ENCODE assay signal across 26 cellular contexts in the genomic region with DNA sequence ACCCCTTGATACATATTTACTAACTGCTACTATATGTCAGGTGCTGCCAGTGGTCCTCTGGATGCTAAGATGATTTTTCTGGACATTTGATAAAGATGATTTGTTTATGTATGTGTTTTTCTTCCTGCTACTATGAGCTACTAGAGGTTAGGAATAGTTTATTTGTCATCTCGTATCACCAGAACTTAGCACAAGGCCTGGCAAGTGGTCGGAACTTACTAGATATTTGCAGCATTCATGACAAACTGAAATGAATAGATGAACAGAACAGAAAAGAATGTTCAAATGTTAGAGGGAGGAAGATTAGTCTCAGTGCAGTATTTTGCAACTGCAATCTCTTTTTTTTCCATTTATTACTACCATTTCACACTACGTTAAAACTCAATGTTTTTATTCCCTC.
DNase-seq lines count a peak whose midpoint lies in the region; ATAC-seq, FAIRE-seq and TF ChIP-seq lines count a peak whose summit lies in the region.
"Had no signal": no experiment of that assay in that cellular context is flagged by ENCODE, and none has a peak within 500 bp of the region (broad histone marks: within the 10 kb centered on the region; RNA-seq: fewer than 3 reads in every experiment).

No MANE protein-coding gene starts in this region.

- H3K27me3 ChIP-seq in PC-3 (ENCODE audit: low read length) (no peaks in the 10 kb centered on the region), gastrocnemius medialis (no peaks in the 10 kb centered on the region), HepG2 (ENCODE audit: control insufficient read depth in 1 of 2, insufficient read depth in 2 of 2, low read length in 2 of 2) (no peaks in the 10 kb centered on the region; a peak in 1 of 5 replicates)

- TF ChIP-seq POLR2A in gastrocnemius medialis (IDR thresholded peaks at IDR 0.05) (no peak), HepG2 (IDR thresholded peaks at IDR 0.05; ENCODE audit: insufficient read depth in 1 of 2, low read depth in 2 of 2, low read length in 2 of 2) (no peak)

- ATAC-seq in PC-3 (no peak), gastrocnemius medialis (no peak), HG03095 (IDR thresholded peaks at IDR 0.05; ENCODE audit: unreplicated experiment) (no peak), HepG2 (no peak)
- ATAC-seq: CD8-positive, alpha-beta T cell; K562 had no signal

- H3F3A ChIP-seq in PC-3 (ENCODE audit: low read length, unreplicated experiment): no peaks in the 10 kb centered on the region

- peak overlapping the region; percentile 40; the same call in 1 of the 2 replicates for H3K9ac ChIP-seq in PC-3 (ENCODE audit: low read length)
- no peak overlapping the region for H3K9ac ChIP-seq in HepG2 (ENCODE audit: insufficient read depth, low read depth, low read length)

- no peaks in the 10 kb centered on the region for H3K36me3 ChIP-seq in PC-3 (ENCODE audit: low read depth, low read length)
- H3K36me3 ChIP-seq in gastrocnemius medialis: peaks cover 0 to 2% of the 10 kb centered on the region in 2 donors
- no peaks in the 10 kb centered on the region for H3K36me3 ChIP-seq in HepG2 (replicated peaks in 1 of 2; ENCODE audit: control insufficient read depth in 1 of 2, insufficient read depth in 2 of 2, low read length in 2 of 2)

- peak overlapping the region; percentile 60 for H3K4me2 ChIP-seq in PC-3 (ENCODE audit: low read length)
- no peak overlapping the region for H3K4me2 ChIP-seq in HepG2 (ENCODE audit: low read depth, low read length)
- H3K4me2 ChIP-seq: PC-9 had no signal

- no TSS peak for BruUV-seq in PC-3 (replicated peaks; lab: Mats Ljungman, UMichigan)
- no TSS peak for BruUV-seq in HepG2 (replicated peaks; lab: Mats Ljungman, UMichigan)

- no peak for TF ChIP-seq EP300 in HepG2 (IDR thresholded peaks at IDR 0.05; ENCODE audit: low read depth in 2 of 2, low read length in 2 of 2)
- TF ChIP-seq EP300 in HepG2 (CRISPR knock-in tag; IDR thresholded peaks at IDR 0.05; ENCODE audit: borderline replicate concordance): no peak

- H4K20me1 ChIP-seq in PC-3 (ENCODE audit: low read length) (no peaks in the 10 kb centered on the region), HepG2 (ENCODE audit: insufficient read depth, low read length) (no peaks in the 10 kb centered on the region)

- FAIRE-seq in HepG2 (lab: Jason Lieb, UNC): no peak
- FAIRE-seq: K562 had no signal

- H3K79me2 ChIP-seq in PC-3 (ENCODE audit: low read length) (no peaks in the 10 kb centered on the region), HepG2 (ENCODE audit: insufficient read depth, low read length) (no peaks in the 10 kb centered on the region)

- 0% methylated on average over 3 of the region's 3 CpGs for WGBS in HepG2 (ENCODE audit: low lambda C conversion rate)

- no peak for TF ChIP-seq RAD21 in HepG2 (CRISPR knock-in tag; IDR thresholded peaks at IDR 0.05)

- DNase-seq in PC-3 (no peak), fibroblast of the aortic adventitia (ENCODE audit: low read depth) (peak; percentile 25), gastrocnemius medialis (no peak), NCI-H446 treated with DMSO at 0.1 percent for 48 hours (lab: John Stamatoyannopoulos, UW) (no peak), HepG2 (ENCODE audit: low spot score) (no peak)
- DNase-seq in activated CD8-positive, alpha-beta memory T cell treated with anti-CD3 and anti-CD28 coated beads, Interleukin-2, amount 50 U/mL, for 48 hours: no peak
- DNase-seq: Caco-2; CD8-positive, alpha-beta T cell; DMS 273 treated with DMSO at 0.1 percent for 48 hours; DMS79; EL; GDM1; H7; Kasumi-1; NCI-H1092 treated with DMSO at 0.1 percent for 48 hours; NCI-H1436 treated with DMSO at 0.1 percent for 48 hours; NCI-H1930; NCI-H2107; NCI-H524 treated with DMSO at 0.1 percent for 48 hours; NCI-H774; PC-9; RPMI8226; SHP77 had no signal

- no peak overlapping the region for H2AFZ ChIP-seq in PC-3 (ENCODE audit: low read length)
- H2AFZ ChIP-seq in HepG2 (ENCODE audit: low read length): no peak overlapping the region
- H2AFZ ChIP-seq: PC-9 had no signal

- H3K9me2 ChIP-seq in PC-3 (replicated peaks; ENCODE audit: low read length): no peaks in the 10 kb centered on the region

- in situ Hi-C loops in gastrocnemius medialis (cut with MboI; ENCODE audit: low sequenced_read_pairs in 4 of 4): no loop called here
- in situ Hi-C loops in HepG2 (cut with HindIII; ENCODE audit: extremely low pct_ligation_motif_present, low pct_unique_long_range_greater_than_20kb): no loop called here

- H3K27ac ChIP-seq in PC-3 (ENCODE audit: low read length) (peak overlapping the region; percentile 95), gastrocnemius medialis (peak overlapping the region in 3 of 4 donors; percentile 14 to 88 (median 51)), HepG2 (ENCODE audit: extremely low read length, insufficient read depth, low read length) (no peak overlapping the region)
- H3K27ac ChIP-seq: C4-2B, PC-9 had no signal

- POLR2A ChIA-PET in PC-3 (lab: Charles Lee; ENCODE audit: unreplicated experiment) (no interaction called here), HepG2 (lab: Yijun Ruan, JAX) (no interaction called here)

- intact Hi-C loops in PC-3 (cut with micrococcal nuclease): no loop called here
- intact Hi-C loops in gastrocnemius medialis (cut with DNase I; ENCODE audit: low total_unique reads): no loop called here
- intact Hi-C loops in HepG2 (cut with micrococcal nuclease; ENCODE audit: unreplicated experiment): no loop called here

- CTCF ChIA-PET in PC-3 (lab: Charles Lee) (no interaction called here), HepG2 (lab: Yijun Ruan, JAX; ENCODE audit: low intra/inter-chr PET ratio, low total read pairs) (no interaction called here)

- H3K4me3 ChIP-seq in PC-3 (ENCODE audit: low read length) (no peak overlapping the region), fibroblast of the aortic adventitia (ENCODE audit: low read depth, low read length) (no peak overlapping the region), gastrocnemius medialis (no peak overlapping the region), HepG2 (replicated peaks in 1 of 3; ENCODE audit: insufficient read depth in 1 of 3, low read depth in 2 of 3, low read length in 3 of 3) (no peak overlapping the region)
- H3K4me3 ChIP-seq: K562, PC-9 had no signal

- H3K4me1 ChIP-seq in PC-3 (ENCODE audit: insufficient read depth, low read length) (peaks cover 32% of the 10 kb centered on the region), gastrocnemius medialis (peaks cover 16 to 26% of the 10 kb centered on the region in 2 donors), HepG2 (ENCODE audit: insufficient read depth, low read length) (no peaks in the 10 kb centered on the region)
- H3K4me1 ChIP-seq: Caco-2 had no signal

- TF ChIP-seq CTCF in PC-3 (conservative IDR thresholded peaks at IDR 0.05; ENCODE audit: low read depth, low read length): no peak
- no peak for TF ChIP-seq CTCF in fibroblast of the aortic adventitia (IDR thresholded peaks at IDR 0.05; ENCODE audit: insufficient read depth, low read length)
- no peak for TF ChIP-seq CTCF in gastrocnemius medialis (IDR thresholded peaks at IDR 0.05 in 4 of 5, conservative IDR thresholded peaks at IDR 0.05 in 1 of 5)
- no peak for TF ChIP-seq CTCF in HepG2 (CRISPR knock-in tag; IDR thresholded peaks at IDR 0.05)

- H3K9me3 ChIP-seq in PC-3 (ENCODE audit: low read length): no peaks in the 10 kb centered on the region
- H3K9me3 ChIP-seq in gastrocnemius medialis: no peaks in the 10 kb centered on the region
- no peaks in the 10 kb centered on the region for H3K9me3 ChIP-seq in HepG2 (ENCODE audit: low read length)
- H3K9me3 ChIP-seq: Caco-2 had no signal

TF ChIP-seq in HepG2, 621 proteins besides CTCF, POLR2A, EP300 and RAD21 (continues in another document):
- TF ChIP-seq ZBTB43 (CRISPR knock-in tag; conservative IDR thresholded peaks at IDR 0.05) (no peak), FOXK1 (CRISPR knock-in tag; IDR thresholded peaks at IDR 0.05; ENCODE audit: borderline replicate concordance, low read depth) (no peak), NFYB (CRISPR knock-in tag; IDR thresholded peaks at IDR 0.05) (no peak), HOXA7 (CRISPR knock-in tag; IDR thresholded peaks at IDR 0.05) (no peak), ZBTB3 (CRISPR knock-in tag; IDR thresholded peaks at IDR 0.05; ENCODE audit: borderline replicate concordance, low read depth) (no peak), ZFP1 (CRISPR knock-in tag; IDR thresholded peaks at IDR 0.05) (no peak), RBM22 (optimal IDR thresholded peaks at IDR 0.05; ENCODE audit: low read length) (no peak)
- TF ChIP-seq, protein P1, sequence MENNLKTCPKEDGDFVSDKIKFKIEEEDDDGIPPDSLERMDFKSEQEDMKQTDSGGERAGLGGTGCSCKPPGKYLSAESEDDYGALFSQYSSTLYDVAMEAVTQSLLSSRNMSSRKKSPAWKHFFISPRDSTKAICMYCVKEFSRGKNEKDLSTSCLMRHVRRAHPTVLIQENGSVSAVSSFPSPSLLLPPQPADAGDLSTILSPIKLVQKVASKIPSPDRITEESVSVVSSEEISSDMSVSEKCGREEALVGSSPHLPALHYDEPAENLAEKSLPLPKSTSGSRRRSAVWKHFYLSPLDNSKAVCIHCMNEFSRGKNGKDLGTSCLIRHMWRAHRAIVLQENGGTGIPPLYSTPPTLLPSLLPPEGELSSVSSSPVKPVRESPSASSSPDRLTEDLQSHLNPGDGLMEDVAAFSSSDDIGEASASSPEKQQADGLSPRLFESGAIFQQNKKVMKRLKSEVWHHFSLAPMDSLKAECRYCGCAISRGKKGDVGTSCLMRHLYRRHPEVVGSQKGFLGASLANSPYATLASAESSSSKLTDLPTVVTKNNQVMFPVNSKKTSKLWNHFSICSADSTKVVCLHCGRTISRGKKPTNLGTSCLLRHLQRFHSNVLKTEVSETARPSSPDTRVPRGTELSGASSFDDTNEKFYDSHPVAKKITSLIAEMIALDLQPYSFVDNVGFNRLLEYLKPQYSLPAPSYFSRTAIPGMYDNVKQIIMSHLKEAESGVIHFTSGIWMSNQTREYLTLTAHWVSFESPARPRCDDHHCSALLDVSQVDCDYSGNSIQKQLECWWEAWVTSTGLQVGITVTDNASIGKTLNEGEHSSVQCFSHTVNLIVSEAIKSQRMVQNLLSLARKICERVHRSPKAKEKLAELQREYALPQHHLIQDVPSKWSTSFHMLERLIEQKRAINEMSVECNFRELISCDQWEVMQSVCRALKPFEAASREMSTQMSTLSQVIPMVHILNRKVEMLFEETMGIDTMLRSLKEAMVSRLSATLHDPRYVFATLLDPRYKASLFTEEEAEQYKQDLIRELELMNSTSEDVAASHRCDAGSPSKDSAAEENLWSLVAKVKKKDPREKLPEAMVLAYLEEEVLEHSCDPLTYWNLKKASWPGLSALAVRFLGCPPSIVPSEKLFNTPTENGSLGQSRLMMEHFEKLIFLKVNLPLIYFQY (CRISPR knock-in tag; IDR thresholded peaks at IDR 0.05; ENCODE audit: borderline replicate concordance): no peak
